ENCODE assay signal across 31 cellular contexts in the genomic region with DNA sequence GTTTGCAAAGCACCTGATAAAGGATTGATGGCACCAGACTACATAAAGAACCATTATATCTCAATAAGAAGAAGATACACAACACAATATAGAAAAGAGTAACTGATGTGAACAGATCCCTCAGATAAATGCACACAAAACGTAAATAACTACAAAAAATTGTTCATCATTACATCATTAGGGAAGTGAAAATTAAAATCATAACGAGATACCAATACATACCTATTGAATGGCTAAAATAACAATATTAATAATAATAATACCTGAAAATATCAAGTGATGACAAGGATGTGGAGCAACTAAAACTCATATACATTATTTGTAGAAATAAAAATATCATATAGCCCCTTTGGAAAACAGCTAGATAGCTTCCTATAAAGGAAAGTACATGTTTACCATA.
A peak's percentile ranks its signal among the peaks of the same experiment; 100 is the strongest.
DNase-seq lines count a peak whose midpoint lies in the region; ATAC-seq, FAIRE-seq and TF ChIP-seq lines count a peak whose summit lies in the region.
"Had no signal": no experiment of that assay in that cellular context is flagged by ENCODE, and none has a peak within 500 bp of the region (broad histone marks: within the 10 kb centered on the region; RNA-seq: fewer than 3 reads in every experiment).

No MANE protein-coding gene starts in this region.

- H3K4me3 ChIP-seq in OCI-LY3 (ENCODE audit: low read length) (no peak overlapping the region), GM12878 (no peak overlapping the region)
- H3K4me3 ChIP-seq: A549; BLaER1; BLaER1 treated with 17β-estradiol and CSF1 and Interleukin-3, amounts not matched to agents 10 nM and 100 nM had no signal

- H3K36me3 ChIP-seq in OCI-LY3 (replicated peaks; ENCODE audit: low read depth, low read length) (peaks cover 5% of the 10 kb centered on the region), GM12878 (ENCODE audit: control insufficient read depth in 2 of 2, insufficient read depth in 2 of 2, low read length in 1 of 2) (no peaks in the 10 kb centered on the region)
- H3K36me3 ChIP-seq: BE2C; BLaER1; BLaER1 treated with 17β-estradiol and CSF1 and Interleukin-3, amounts not matched to agents 10 nM and 100 nM had no signal

- H3K9me3 ChIP-seq in OCI-LY3 (ENCODE audit: insufficient read depth, low read length) (no peaks in the 10 kb centered on the region), GM12878 (replicated peaks; ENCODE audit: control insufficient read depth, insufficient read depth, low read length) (no peaks in the 10 kb centered on the region)
- H3K9me3 ChIP-seq: A549; BE2C; BLaER1; BLaER1 treated with 17β-estradiol and CSF1 and Interleukin-3, amounts not matched to agents 10 nM and 100 nM; Caco-2 had no signal

- no peak for TF ChIP-seq POLR2A in GM12878 (IDR thresholded peaks at IDR 0.05; ENCODE audit: low read depth, low read length)

- H3K9ac ChIP-seq in OCI-LY3 (ENCODE audit: low read length) = peak overlapping the region; percentile 17; the same call in 1 of the 2 replicates
- no peak overlapping the region for H3K9ac ChIP-seq in GM12878 (ENCODE audit: control insufficient read depth, insufficient read depth, low read length)
- H3K9ac ChIP-seq: BLaER1; BLaER1 treated with 17β-estradiol and CSF1 and Interleukin-3, amounts not matched to agents 10 nM and 100 nM had no signal

- WGBS in GM12878 (ENCODE audit: insufficient coverage, insufficient replicate concordance, low lambda C conversion rate, missing lambda C conversion rate) = 0% methylated on average over 2 of the region's 2 CpGs

- intact Hi-C loops in GM12878 (cut with micrococcal nuclease; ENCODE audit: unreplicated experiment) = no loop called here

- H4K20me1 ChIP-seq in OCI-LY3 (ENCODE audit: insufficient read depth, low read length) (no peaks in the 10 kb centered on the region), GM12878 (ENCODE audit: control insufficient read depth, insufficient read depth) (no peaks in the 10 kb centered on the region)
- H4K20me1 ChIP-seq: BLaER1; BLaER1 treated with 17β-estradiol and CSF1 and Interleukin-3, amounts not matched to agents 10 nM and 100 nM had no signal

- H3K27me3 ChIP-seq in OCI-LY3 (ENCODE audit: low read depth, low read length) (no peaks in the 10 kb centered on the region), GM12878 (replicated peaks in 1 of 2; ENCODE audit: control insufficient read depth in 2 of 2, insufficient read depth in 2 of 2, low read length in 1 of 2) (no peaks in the 10 kb centered on the region)
- H3K27me3 ChIP-seq: BE2C; BLaER1; BLaER1 treated with 17β-estradiol and CSF1 and Interleukin-3, amounts not matched to agents 10 nM and 100 nM had no signal

- TF ChIP-seq EP300 in GM12878 (IDR thresholded peaks at IDR 0.05; ENCODE audit: borderline replicate concordance in 1 of 2, control insufficient read depth in 1 of 2, low read depth in 2 of 2, low read length in 2 of 2) = no peak

- in situ Hi-C loops in GM12878 (cut with MboI) = no loop called here

- POLR2A ChIA-PET in GM12878 (lab: Charles Lee) = no interaction called here

- peak overlapping the region; percentile 99 for H3K27ac ChIP-seq in OCI-LY3 (ENCODE audit: low read length)
- H3K27ac ChIP-seq in GM12878 (ENCODE audit: control insufficient read depth, insufficient read depth) = no peak overlapping the region
- H3K27ac ChIP-seq: 22Rv1; A549; BLaER1; BLaER1 treated with 17β-estradiol and CSF1 and Interleukin-3, amounts not matched to agents 10 nM and 100 nM; C4-2B had no signal

- H3K79me2 ChIP-seq in OCI-LY3 (ENCODE audit: low read length) (no peaks in the 10 kb centered on the region), GM12878 (ENCODE audit: control insufficient read depth, insufficient read depth, low read length) (no peaks in the 10 kb centered on the region)

- RAD21 ChIA-PET in GM12878 (lab: Charles Lee; ENCODE audit: unreplicated experiment) = interaction anchor here (1.4 kb wide), 1 partner anchor 13 kb away, joined by 4 read pairs; no protein-coding TSS in a partner anchor

- no TSS peak for BruUV-seq in GM12878 (replicated peaks; lab: Mats Ljungman, UMichigan)

- TF ChIP-seq RAD21 in GM12878 (IDR thresholded peaks at IDR 0.05; ENCODE audit: insufficient read depth, low read depth, low read length) = no peak

- H3K4me1 ChIP-seq in OCI-LY3 (ENCODE audit: low read length) = peaks cover 98% of the 10 kb centered on the region
- H3K4me1 ChIP-seq in GM12878 (ENCODE audit: control insufficient read depth, insufficient read depth, low read length) = no peaks in the 10 kb centered on the region
- H3K4me1 ChIP-seq: A549, BE2C, BLaER1, Caco-2 had no signal

- H3K4me2 ChIP-seq in OCI-LY3 (ENCODE audit: low read length) (0 out of 2 replicates have a peak overlapping the region, but pooled peaks have one; percentile 11), GM12878 (ENCODE audit: control insufficient read depth, insufficient read depth) (no peak overlapping the region)
- H3K4me2 ChIP-seq: A549; BLaER1; BLaER1 treated with 17β-estradiol and CSF1 and Interleukin-3, amounts not matched to agents 10 nM and 100 nM had no signal

- ATAC-seq in GM12878 (no peak), GM21526 (IDR thresholded peaks at IDR 0.05; ENCODE audit: low FRiP score, unreplicated experiment) (no peak)
- ATAC-seq: A549; CD8-positive, alpha-beta T cell had no signal

- no peak for DNase-seq in GM12878 (ENCODE audit: low read depth, low spot score)
- no peak for DNase-seq in HUDEP-2 (lab: John Stamatoyannopoulos, UW; ENCODE audit: unreplicated experiment in 76 of 76)
- DNase-seq: 8988T; ACHN; AML-193; BE2C; C1 segment of cervical spinal cord; Caco-2; Calu3; CD4-positive, alpha-beta memory T cell; CD4-positive, alpha-beta T cell; CD4-positive, CD25-positive, alpha-beta regulatory T cell; CD8-positive, alpha-beta memory T cell; CD8-positive, alpha-beta T cell; COR-L47; DMS 273 treated with DMSO at 0.1 percent for 48 hours; DMS153; DMS53; DMS79; DMS79 treated with DMSO at 0.1 percent for 48 hours; DND-41; EL had no signal

- SMC1A ChIA-PET in GM12878 (lab: Charles Lee; ENCODE audit: uncharacterized antibody, unreplicated experiment) = interaction anchor here (1.2 kb wide), 1 partner anchor 12 kb away, joined by 3 read pairs; no protein-coding TSS in a partner anchor

- FAIRE-seq in GM12878 (lab: Jason Lieb, UNC) = no peak
- FAIRE-seq: A204.1, A549, D721Med had no signal

- CTCF ChIA-PET in GM12878 (lab: Yijun Ruan, JAX) = no interaction called here

- H2AFZ ChIP-seq in OCI-LY3 (ENCODE audit: low read depth, low read length) (no peak overlapping the region), GM12878 (ENCODE audit: control insufficient read depth, low read depth, low read length) (no peak overlapping the region)

- no peak for TF ChIP-seq CTCF in OCI-LY3 (IDR thresholded peaks at IDR 0.05; ENCODE audit: low read depth, low read length)
- no peak for TF ChIP-seq CTCF in GM12878 (IDR thresholded peaks at IDR 0.05 in 2 of 3, conservative IDR thresholded peaks at IDR 0.05 in 1 of 3; ENCODE audit: control insufficient read depth in 2 of 3, extremely low read depth in 1 of 3, insufficient read depth in 1 of 3, low read depth in 3 of 3, low read length in 3 of 3)

TF ChIP-seq in GM12878, 131 proteins besides CTCF, POLR2A, EP300 and RAD21 (continues in another document):
- 0 out of 2 replicates have a peak, but pooled peaks have one; percentile 35 for TF ChIP-seq ZNF24 (IDR thresholded peaks at IDR 0.05)
- peak; percentile 51; the same call in 1 of the 2 replicates for TF ChIP-seq JUNB (IDR thresholded peaks at IDR 0.05)
- TF ChIP-seq RELB (IDR thresholded peaks at IDR 0.05; ENCODE audit: low read depth) = peak; percentile 24; the same call in 1 of the 2 replicates
- no peak for TF ChIP-seq CEBPZ (IDR thresholded peaks at IDR 0.05; ENCODE audit: low read depth, low read length)
- no peak for TF ChIP-seq DPF2 (IDR thresholded peaks at IDR 0.05)
- no peak for TF ChIP-seq RAD51 (IDR thresholded peaks at IDR 0.05)
- TF ChIP-seq NRF1 (conservative IDR thresholded peaks at IDR 0.05; ENCODE audit: low read depth, low read length) = no peak
- no peak for TF ChIP-seq CREB1 (IDR thresholded peaks at IDR 0.05; ENCODE audit: low read depth)
